ENCODE assay signal across 18 cellular contexts in the genomic region with DNA sequence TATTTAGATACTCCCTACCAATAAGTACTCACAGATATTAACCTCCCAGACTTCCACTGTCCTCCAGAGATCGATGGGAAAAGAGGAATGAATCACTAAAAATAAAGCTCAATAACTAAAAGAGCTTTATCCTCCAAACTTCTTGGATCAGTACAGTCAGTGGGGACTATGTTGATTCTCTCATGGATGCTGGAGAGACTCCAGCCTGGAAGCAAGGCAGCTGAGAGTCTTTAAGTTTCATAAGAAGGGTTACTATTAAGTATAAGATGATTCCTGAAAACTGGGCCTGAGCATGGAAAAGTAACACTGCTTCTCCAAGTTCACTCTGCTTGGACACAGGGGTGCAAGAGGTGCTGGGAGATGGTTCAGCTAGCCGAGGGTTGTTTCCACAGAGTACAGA. TPM values are rescaled to one million over a fixed set of nuclear protein-coding genes. Genes with fewer than 3 reads are reported as not detected.
DNase-seq lines count a peak whose midpoint lies in the region; ATAC-seq and TF ChIP-seq lines count a peak whose summit lies in the region.
"Had no signal": no experiment of that assay in that cellular context is flagged by ENCODE, and none has a peak within 500 bp of the region (broad histone marks: within the 10 kb centered on the region; RNA-seq: fewer than 3 reads in every experiment).

No MANE protein-coding gene starts in this region.

- H3K4me1 ChIP-seq in Karpas-422 (ENCODE audit: low read length) (peaks cover 3% of the 10 kb centered on the region; the same call in 1 of the 2 replicates), esophagus muscularis mucosa (peaks cover 11 to 57% (median 51%) of the 10 kb centered on the region in 4 donors), subcutaneous abdominal adipose tissue (ENCODE audit: control insufficient read depth in 5 of 5, insufficient read depth in 5 of 5, low read length in 5 of 5) (peaks cover 1 to 39% (median 34%) of the 10 kb centered on the region in 5 donors)

- no peaks in the 10 kb centered on the region for H3K9me3 Mint-ChIP-seq in mesothelial cell of epicardium
- H3K9me3 Mint-ChIP-seq: activated T-cell treated with anti-CD3 and anti-CD28 coated beads, Interleukin-2, amount 50 U/mL, for 72 hours had no signal

- no peak for TF ChIP-seq POLR2A in esophagus muscularis mucosa (IDR thresholded peaks at IDR 0.05; ENCODE audit: low read depth)

- H3K4me3 ChIP-seq in Karpas-422 (ENCODE audit: low read length): no peak overlapping the region
- H3K4me3 ChIP-seq in esophagus muscularis mucosa: peak overlapping the region; percentile 35 to 45 (median 43)
- peak overlapping the region in 2 of 5 donors; percentile 16 to 40 for H3K4me3 ChIP-seq in subcutaneous abdominal adipose tissue (ENCODE audit: low read depth in 1 of 5, low read length in 5 of 5)

- H3K9ac ChIP-seq in Karpas-422 (ENCODE audit: low read length) (no peak overlapping the region), subcutaneous abdominal adipose tissue (ENCODE audit: low read length in 5 of 5) (peak overlapping the region in 3 of 5 donors; percentile 4 to 64 (median 60))

- H3K27ac ChIP-seq in Karpas-422 (ENCODE audit: low read length) (no peak overlapping the region), esophagus muscularis mucosa (replicated peaks in 1 of 4) (peak overlapping the region; percentile 76 to 82 (median 80)), subcutaneous abdominal adipose tissue (ENCODE audit: low read depth, low read length) (peak overlapping the region; percentile 87)

- no peak for TF ChIP-seq EP300 in esophagus muscularis mucosa (IDR thresholded peaks at IDR 0.05)

- H3K27ac Mint-ChIP-seq in mesothelial cell of epicardium: peak overlapping the region; percentile 86
- H3K27ac Mint-ChIP-seq in T-helper 17 cell: no peak overlapping the region
- H3K27ac Mint-ChIP-seq: activated T-cell treated with anti-CD3 and anti-CD28 coated beads, Interleukin-2, amount 50 U/mL, for 72 hours had no signal

- intact Hi-C loops in esophagus muscularis mucosa (cut with DNase I): loop anchor here (5.0 kb wide), 1 partner anchor 161 kb away; no protein-coding TSS in a partner anchor

- H3K36me3 ChIP-seq in Karpas-422 (ENCODE audit: insufficient read depth, low read length) (no peaks in the 10 kb centered on the region), esophagus muscularis mucosa (no peaks in the 10 kb centered on the region), subcutaneous abdominal adipose tissue (ENCODE audit: control insufficient read depth in 5 of 5, insufficient read depth in 5 of 5, low read length in 5 of 5) (no peaks in the 10 kb centered on the region)
- H3K36me3 ChIP-seq: SJSA1 had no signal

- no peaks in the 10 kb centered on the region for H3K27me3 ChIP-seq in Karpas-422 (ENCODE audit: low read length)
- no peaks in the 10 kb centered on the region for H3K27me3 ChIP-seq in esophagus muscularis mucosa
- no peaks in the 10 kb centered on the region for H3K27me3 ChIP-seq in subcutaneous abdominal adipose tissue (ENCODE audit: control insufficient read depth in 5 of 5, insufficient read depth in 4 of 5, low read length in 5 of 5)
- H3K27me3 ChIP-seq: SJSA1 had no signal

- H3K36me3 Mint-ChIP-seq in mesothelial cell of epicardium: no peaks in the 10 kb centered on the region
- peaks cover 8% of the 10 kb centered on the region for H3K36me3 Mint-ChIP-seq in T-helper 17 cell (ENCODE audit: low read depth)

- H3K9me3 ChIP-seq in Karpas-422 (ENCODE audit: low read length): no peaks in the 10 kb centered on the region
- H3K9me3 ChIP-seq in esophagus muscularis mucosa: no peaks in the 10 kb centered on the region
- no peaks in the 10 kb centered on the region for H3K9me3 ChIP-seq in subcutaneous abdominal adipose tissue (ENCODE audit: control insufficient read depth in 5 of 5, low read length in 5 of 5)
- H3K9me3 ChIP-seq in T-helper 17 cell (ENCODE audit: control insufficient read depth, low read length, poor library complexity, severe bottlenecking): peaks cover 3% of the 10 kb centered on the region
- H3K9me3 ChIP-seq: SJSA1 had no signal

- WGBS in esophagus muscularis mucosa: 20% methylated on average over 2 of the region's 2 CpGs

- H4K20me1 ChIP-seq in Karpas-422 (ENCODE audit: insufficient read depth, low read depth, low read length): no peaks in the 10 kb centered on the region

- H3K9me2 ChIP-seq in Karpas-422 (replicated peaks; ENCODE audit: insufficient read depth, low read length): no peaks in the 10 kb centered on the region

- H3K4me1 Mint-ChIP-seq in mesothelial cell of epicardium: peaks cover 37% of the 10 kb centered on the region
- H3K4me1 Mint-ChIP-seq in T-helper 17 cell: peaks cover 5% of the 10 kb centered on the region

- H3K27me3 Mint-ChIP-seq in mesothelial cell of epicardium (ENCODE audit: low read depth) (no peaks in the 10 kb centered on the region), T-helper 17 cell (peaks cover 62% of the 10 kb centered on the region)

- TF ChIP-seq CTCF in esophagus muscularis mucosa (IDR thresholded peaks at IDR 0.05) (no peak), mesothelial cell of epicardium (IDR thresholded peaks at IDR 0.05; ENCODE audit: unreplicated experiment) (no peak)

- no peak overlapping the region for H3K4me3 Mint-ChIP-seq in mesothelial cell of epicardium
- no peak overlapping the region for H3K4me3 Mint-ChIP-seq in T-helper 17 cell

- ATAC-seq in activated CD4-positive, CD25-positive, alpha-beta regulatory T cell treated with anti-CD3 and anti-CD28 coated beads, Interleukin-2, amount 50 U/mL, for 24 hours: no peak
- ATAC-seq in T-helper 17 cell (no peak), GM21367 (IDR thresholded peaks at IDR 0.05; ENCODE audit: unreplicated experiment) (no peak)
- ATAC-seq: HepG2 had no signal

- no peaks in the 10 kb centered on the region for H3K79me2 ChIP-seq in Karpas-422 (ENCODE audit: low read length)

- no peak overlapping the region for H2AFZ ChIP-seq in Karpas-422 (ENCODE audit: low read length)

- H3K4me2 ChIP-seq in Karpas-422 (ENCODE audit: low read depth, low read length, poor library complexity, severe bottlenecking): no peak overlapping the region

- DNase-seq in Karpas-422: peak; percentile 33
- no peak for DNase-seq in esophagus muscularis mucosa (ENCODE audit: extremely low spot score)
- DNase-seq in mesothelial cell of epicardium (ENCODE audit: low spot score in 2 of 2, unreplicated experiment in 2 of 2): no peak
- DNase-seq in T-helper 17 cell: no peak
- no peak for DNase-seq in SIG-M5 treated with dmso at 0.1 percent for 504 hours (lab: John Stamatoyannopoulos, UW; ENCODE audit: unreplicated experiment)
- DNase-seq: activated CD4-positive, alpha-beta T cell treated with anti-CD3 and anti-CD28 coated beads, Interleukin-2, amount 50 U/mL, for 48 hours; activated T-cell treated with anti-CD3 and anti-CD28 coated beads, Interleukin-2, amount 50 U/mL, for 72 hours; amygdala; GF-D8; midbrain; NCI-H1092; NCI-H2171; stimulated activated CD8-positive, alpha-beta memory T cell treated with anti-CD3 and anti-CD28 coated beads, Interleukin-4, amount 100 ng/mL, for 48 hours had no signal

RNA-seq across cellular contexts. Expression of gene DDR2, which starts 6.2 kb away (rescaled TPM):
- total RNA-seq in Karpas-422 (2014; rRNA removed; shearing (Covaris generic); ENCODE audit: low replicate concordance): 0.43 and 0.67 TPM in 2 replicates
- total RNA-seq in esophagus muscularis mucosa (100 to 1,000 TPM; 143 to 194 (median 175) TPM), mesothelial cell of epicardium (54.4 to 60.0 TPM (median 58.1 TPM) in 3 replicates), T-helper 17 cell (under 1 TPM; 0.22 to 0.26 TPM)

Comparison
In these comparisons a context has a peak if more than half of its experiments do, and no peak if none do; other contexts are left out.
1. RNA of gene DDR2, which starts 6.2 kb away (total RNA-seq): 143 to 194 TPM in esophagus muscularis mucosa and 54.4 to 60.0 TPM in mesothelial cell of epicardium; 0.43 to 0.67 TPM in Karpas-422 and 0.22 to 0.26 TPM in T-helper 17 cell; every median in the first group is over 10 times any median in the second.